ENCODE assay signal across 1 cellular context in the genomic region with DNA sequence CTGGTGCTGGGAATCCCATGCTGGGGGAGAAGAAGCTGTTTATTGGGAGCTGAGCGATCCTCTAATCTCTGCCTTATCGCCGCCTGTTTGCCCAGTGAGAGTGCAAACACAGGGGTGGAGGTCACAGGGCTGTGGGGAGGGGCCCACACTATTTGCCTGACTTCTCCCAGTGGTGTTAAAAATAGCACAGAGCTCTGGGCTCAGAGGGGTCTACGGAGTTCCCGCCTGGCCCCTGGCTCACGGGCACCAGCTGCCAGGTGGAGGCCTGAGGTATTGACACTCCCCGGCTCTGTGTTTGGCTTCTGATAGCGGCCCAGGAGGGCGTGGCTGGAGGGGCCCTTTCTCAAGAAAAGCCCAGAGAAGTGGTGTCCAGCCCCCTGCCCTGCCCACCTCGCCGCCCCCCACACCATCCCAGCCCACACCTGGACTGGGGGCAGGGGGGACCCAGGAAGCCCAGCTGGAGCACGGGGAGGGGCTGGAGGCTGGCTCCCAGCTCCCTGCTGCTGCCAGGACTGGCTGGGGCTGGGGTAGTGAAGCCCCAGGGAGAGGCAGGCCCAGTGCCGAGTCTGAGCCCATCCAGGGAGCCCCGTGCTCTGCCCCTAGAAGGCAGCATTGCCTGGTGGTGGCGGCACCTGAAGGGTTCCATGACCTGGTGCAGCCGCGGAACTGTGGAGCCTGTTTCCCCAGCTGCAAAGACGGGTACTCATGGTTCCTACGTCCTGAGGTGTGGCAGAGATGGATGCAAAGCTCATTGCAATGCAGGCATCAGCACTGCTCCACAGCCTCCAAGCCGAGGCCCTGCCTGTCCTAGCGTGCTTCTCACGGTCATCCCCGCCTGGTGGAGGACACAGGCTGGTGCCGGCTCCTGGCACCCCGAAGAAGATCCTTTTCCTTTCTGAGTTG.
A peak's percentile ranks its signal among the peaks of the same experiment; 100 is the strongest.
TF ChIP-seq lines count a peak whose summit lies in the region.

No MANE protein-coding gene starts in this region.

TF ChIP-seq in HepG2, 621 proteins besides CTCF, POLR2A, EP300 and RAD21 (continued from another document):
- TF ChIP-seq CCDC6 (CRISPR knock-in tag; IDR thresholded peaks at IDR 0.05) (peak; percentile 73; the same call in 1 of the 2 replicates), SP4 (CRISPR knock-in tag; IDR thresholded peaks at IDR 0.05) (0 out of 2 replicates have a peak, but pooled peaks have one; percentile 28), FOXC1 (CRISPR knock-in tag; IDR thresholded peaks at IDR 0.05; ENCODE audit: borderline replicate concordance) (no peak), HNRNPL (IDR thresholded peaks at IDR 0.05; ENCODE audit: low read depth, low read length) (peak; percentile 81; the same call in 1 of the 2 replicates), TSC22D2 (CRISPR knock-in tag; IDR thresholded peaks at IDR 0.05; ENCODE audit: borderline replicate concordance) (peak; percentile 68; the same call in 1 of the 2 replicates), AGO2 (optimal IDR thresholded peaks at IDR 0.05; ENCODE audit: low read depth, low read length) (no peak), ZNF878 (CRISPR knock-in tag; IDR thresholded peaks at IDR 0.05) (peak; percentile 67; the same call in 1 of the 2 replicates), SAP130 (CRISPR knock-in tag; IDR thresholded peaks at IDR 0.05; ENCODE audit: low read depth) (peak; percentile 79), MATR3 (CRISPR knock-in tag; IDR thresholded peaks at IDR 0.05) (no peak), FOXK1 (CRISPR knock-in tag; IDR thresholded peaks at IDR 0.05; ENCODE audit: borderline replicate concordance, low read depth) (peak; percentile 74; the same call in 1 of the 2 replicates), HMGXB3 (CRISPR knock-in tag; IDR thresholded peaks at IDR 0.05; ENCODE audit: borderline replicate concordance) (peak; percentile 27; the same call in 1 of the 2 replicates), ZSCAN5A (CRISPR knock-in tag; IDR thresholded peaks at IDR 0.05; ENCODE audit: borderline replicate concordance) (peak; percentile 52; the same call in 1 of the 2 replicates), KLF6 (CRISPR knock-in tag; IDR thresholded peaks at IDR 0.05) (peak; percentile 29; the same call in 1 of the 2 replicates), SMC3 (IDR thresholded peaks at IDR 0.05; ENCODE audit: low read length) (0 out of 2 replicates have a peak, but pooled peaks have one; percentile 4), HOXA9 (CRISPR knock-in tag; IDR thresholded peaks at IDR 0.05; ENCODE audit: borderline replicate concordance) (no peak), PHF21A (CRISPR knock-in tag; IDR thresholded peaks at IDR 0.05) (peak; percentile 92)
- TF ChIP-seq, protein P1, sequence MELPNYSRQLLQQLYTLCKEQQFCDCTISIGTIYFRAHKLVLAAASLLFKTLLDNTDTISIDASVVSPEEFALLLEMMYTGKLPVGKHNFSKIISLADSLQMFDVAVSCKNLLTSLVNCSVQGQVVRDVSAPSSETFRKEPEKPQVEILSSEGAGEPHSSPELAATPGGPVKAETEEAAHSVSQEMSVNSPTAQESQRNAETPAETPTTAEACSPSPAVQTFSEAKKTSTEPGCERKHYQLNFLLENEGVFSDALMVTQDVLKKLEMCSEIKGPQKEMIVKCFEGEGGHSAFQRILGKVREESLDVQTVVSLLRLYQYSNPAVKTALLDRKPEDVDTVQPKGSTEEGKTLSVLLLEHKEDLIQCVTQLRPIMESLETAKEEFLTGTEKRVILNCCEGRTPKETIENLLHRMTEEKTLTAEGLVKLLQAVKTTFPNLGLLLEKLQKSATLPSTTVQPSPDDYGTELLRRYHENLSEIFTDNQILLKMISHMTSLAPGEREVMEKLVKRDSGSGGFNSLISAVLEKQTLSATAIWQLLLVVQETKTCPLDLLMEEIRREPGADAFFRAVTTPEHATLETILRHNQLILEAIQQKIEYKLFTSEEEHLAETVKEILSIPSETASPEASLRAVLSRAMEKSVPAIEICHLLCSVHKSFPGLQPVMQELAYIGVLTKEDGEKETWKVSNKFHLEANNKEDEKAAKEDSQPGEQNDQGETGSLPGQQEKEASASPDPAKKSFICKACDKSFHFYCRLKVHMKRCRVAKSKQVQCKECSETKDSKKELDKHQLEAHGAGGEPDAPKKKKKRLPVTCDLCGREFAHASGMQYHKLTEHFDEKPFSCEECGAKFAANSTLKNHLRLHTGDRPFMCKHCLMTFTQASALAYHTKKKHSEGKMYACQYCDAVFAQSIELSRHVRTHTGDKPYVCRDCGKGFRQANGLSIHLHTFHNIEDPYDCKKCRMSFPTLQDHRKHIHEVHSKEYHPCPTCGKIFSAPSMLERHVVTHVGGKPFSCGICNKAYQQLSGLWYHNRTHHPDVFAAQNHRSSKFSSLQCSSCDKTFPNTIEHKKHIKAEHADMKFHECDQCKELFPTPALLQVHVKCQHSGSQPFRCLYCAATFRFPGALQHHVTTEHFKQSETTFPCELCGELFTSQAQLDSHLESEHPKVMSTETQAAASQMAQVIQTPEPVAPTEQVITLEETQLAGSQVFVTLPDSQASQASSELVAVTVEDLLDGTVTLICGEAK (IDR thresholded peaks at IDR 0.05), result no peak
- TF ChIP-seq, protein P1 (CRISPR knock-in tag; IDR thresholded peaks at IDR 0.05), result peak; percentile 67; the same call in 1 of the 2 replicates
- TF ChIP-seq, protein P2, sequence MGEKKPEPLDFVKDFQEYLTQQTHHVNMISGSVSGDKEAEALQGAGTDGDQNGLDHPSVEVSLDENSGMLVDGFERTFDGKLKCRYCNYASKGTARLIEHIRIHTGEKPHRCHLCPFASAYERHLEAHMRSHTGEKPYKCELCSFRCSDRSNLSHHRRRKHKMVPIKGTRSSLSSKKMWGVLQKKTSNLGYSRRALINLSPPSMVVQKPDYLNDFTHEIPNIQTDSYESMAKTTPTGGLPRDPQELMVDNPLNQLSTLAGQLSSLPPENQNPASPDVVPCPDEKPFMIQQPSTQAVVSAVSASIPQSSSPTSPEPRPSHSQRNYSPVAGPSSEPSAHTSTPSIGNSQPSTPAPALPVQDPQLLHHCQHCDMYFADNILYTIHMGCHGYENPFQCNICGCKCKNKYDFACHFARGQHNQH (CRISPR knock-in tag; IDR thresholded peaks at IDR 0.05), result peak; percentile 76; the same call in 1 of the 2 replicates
- TF ChIP-seq, protein P3, sequence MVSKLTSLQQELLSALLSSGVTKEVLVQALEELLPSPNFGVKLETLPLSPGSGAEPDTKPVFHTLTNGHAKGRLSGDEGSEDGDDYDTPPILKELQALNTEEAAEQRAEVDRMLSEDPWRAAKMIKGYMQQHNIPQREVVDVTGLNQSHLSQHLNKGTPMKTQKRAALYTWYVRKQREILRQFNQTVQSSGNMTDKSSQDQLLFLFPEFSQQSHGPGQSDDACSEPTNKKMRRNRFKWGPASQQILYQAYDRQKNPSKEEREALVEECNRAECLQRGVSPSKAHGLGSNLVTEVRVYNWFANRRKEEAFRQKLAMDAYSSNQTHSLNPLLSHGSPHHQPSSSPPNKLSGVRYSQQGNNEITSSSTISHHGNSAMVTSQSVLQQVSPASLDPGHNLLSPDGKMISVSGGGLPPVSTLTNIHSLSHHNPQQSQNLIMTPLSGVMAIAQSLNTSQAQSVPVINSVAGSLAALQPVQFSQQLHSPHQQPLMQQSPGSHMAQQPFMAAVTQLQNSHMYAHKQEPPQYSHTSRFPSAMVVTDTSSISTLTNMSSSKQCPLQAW (CRISPR knock-in tag; IDR thresholded peaks at IDR 0.05), result peak; percentile 83
- TF ChIP-seq, protein P4, sequence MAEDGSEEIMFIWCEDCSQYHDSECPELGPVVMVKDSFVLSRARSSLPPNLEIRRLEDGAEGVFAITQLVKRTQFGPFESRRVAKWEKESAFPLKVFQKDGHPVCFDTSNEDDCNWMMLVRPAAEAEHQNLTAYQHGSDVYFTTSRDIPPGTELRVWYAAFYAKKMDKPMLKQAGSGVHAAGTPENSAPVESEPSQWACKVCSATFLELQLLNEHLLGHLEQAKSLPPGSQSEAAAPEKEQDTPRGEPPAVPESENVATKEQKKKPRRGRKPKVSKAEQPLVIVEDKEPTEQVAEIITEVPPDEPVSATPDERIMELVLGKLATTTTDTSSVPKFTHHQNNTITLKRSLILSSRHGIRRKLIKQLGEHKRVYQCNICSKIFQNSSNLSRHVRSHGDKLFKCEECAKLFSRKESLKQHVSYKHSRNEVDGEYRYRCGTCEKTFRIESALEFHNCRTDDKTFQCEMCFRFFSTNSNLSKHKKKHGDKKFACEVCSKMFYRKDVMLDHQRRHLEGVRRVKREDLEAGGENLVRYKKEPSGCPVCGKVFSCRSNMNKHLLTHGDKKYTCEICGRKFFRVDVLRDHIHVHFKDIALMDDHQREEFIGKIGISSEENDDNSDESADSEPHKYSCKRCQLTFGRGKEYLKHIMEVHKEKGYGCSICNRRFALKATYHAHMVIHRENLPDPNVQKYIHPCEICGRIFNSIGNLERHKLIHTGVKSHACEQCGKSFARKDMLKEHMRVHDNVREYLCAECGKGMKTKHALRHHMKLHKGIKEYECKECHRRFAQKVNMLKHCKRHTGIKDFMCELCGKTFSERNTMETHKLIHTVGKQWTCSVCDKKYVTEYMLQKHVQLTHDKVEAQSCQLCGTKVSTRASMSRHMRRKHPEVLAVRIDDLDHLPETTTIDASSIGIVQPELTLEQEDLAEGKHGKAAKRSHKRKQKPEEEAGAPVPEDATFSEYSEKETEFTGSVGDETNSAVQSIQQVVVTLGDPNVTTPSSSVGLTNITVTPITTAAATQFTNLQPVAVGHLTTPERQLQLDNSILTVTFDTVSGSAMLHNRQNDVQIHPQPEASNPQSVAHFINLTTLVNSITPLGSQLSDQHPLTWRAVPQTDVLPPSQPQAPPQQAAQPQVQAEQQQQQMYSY (CRISPR knock-in tag; IDR thresholded peaks at IDR 0.05), result no peak
TF ChIP-seq in HepG2: peak in this region for 211.
